7 cellular contexts compared by ENCODE assay signal in genomic region chr9:4923580-4924544, GRCh38.
DNase-seq lines count a peak whose midpoint lies in the region; ATAC-seq and TF ChIP-seq lines count a peak whose summit lies in the region.

No MANE protein-coding gene starts in this region.

- ATAC-seq in GM21786 (IDR thresholded peaks at IDR 0.05; ENCODE audit: unreplicated experiment): peak; percentile 53
- peak; percentile 70 for ATAC-seq in stimulated activated memory B cell treated with anti-CD40 and anti-IgM and Interleukin-4, amounts not matched to agents 10 μg/mL and 1 μg/mL and 100 μg/mL, for 72 hours
- ATAC-seq in GM19023 (IDR thresholded peaks at IDR 0.05; ENCODE audit: unreplicated experiment): no peak
- no peak for ATAC-seq in GM18520 (IDR thresholded peaks at IDR 0.05; ENCODE audit: unreplicated experiment)

- no peaks in the 10 kb centered on the region for H3K4me1 ChIP-seq in PC-9 (replicated peaks; ENCODE audit: insufficient read depth)

- peak overlapping the region; percentile 16 for H3K27ac Mint-ChIP-seq in stimulated activated memory B cell treated with anti-CD40 and anti-IgM and Interleukin-4, amounts not matched to agents 10 μg/mL and 1 μg/mL and 100 μg/mL, for 72 hours

- no peaks in the 10 kb centered on the region for H3K79me2 ChIP-seq in PC-9 (ENCODE audit: low read depth)

- H3F3A ChIP-seq in PC-9 (ENCODE audit: insufficient read depth, low read depth): no peaks in the 10 kb centered on the region

- intact Hi-C loops in PC-9 (cut with micrococcal nuclease; ENCODE audit: unreplicated experiment): loop anchor here (10.0 kb wide), 1 partner anchor 159 kb away; no protein-coding TSS in a partner anchor

- CTCF ChIA-PET in PC-9 (lab: Charles Lee): no interaction called here

- no peak overlapping the region for H3K4me2 ChIP-seq in PC-9

- DNase-seq in GM10266 (ENCODE audit: extremely low spot score) (peak; percentile 56), PC-9 (no peak), epithelial cell of esophagus (ENCODE audit: low read depth) (peak; percentile 41)

- TF ChIP-seq CTCF in GM10266 (IDR thresholded peaks at IDR 0.05; ENCODE audit: control insufficient read depth, insufficient read depth, low read depth, missing control alignments) (peak; percentile 54), PC-9 (conservative IDR thresholded peaks at IDR 0.05) (peak; percentile 45), epithelial cell of esophagus (IDR thresholded peaks at IDR 0.05; ENCODE audit: insufficient read depth, low read depth, low read length, missing control alignments) (peak; percentile 48)

- H3K9me3 Mint-ChIP-seq in stimulated activated memory B cell treated with anti-CD40 and anti-IgM and Interleukin-4, amounts not matched to agents 10 μg/mL and 1 μg/mL and 100 μg/mL, for 72 hours: no peaks in the 10 kb centered on the region

- POLR2A ChIA-PET in PC-9 (lab: Charles Lee; ENCODE audit: unreplicated experiment): no interaction called here

- H3K27me3 ChIP-seq in PC-9 (ENCODE audit: insufficient read depth, low read depth): no peaks in the 10 kb centered on the region

- peaks cover 28% of the 10 kb centered on the region for H3K4me1 Mint-ChIP-seq in stimulated activated memory B cell treated with anti-CD40 and anti-IgM and Interleukin-4, amounts not matched to agents 10 μg/mL and 1 μg/mL and 100 μg/mL, for 72 hours

- H3K27me3 Mint-ChIP-seq in stimulated activated memory B cell treated with anti-CD40 and anti-IgM and Interleukin-4, amounts not matched to agents 10 μg/mL and 1 μg/mL and 100 μg/mL, for 72 hours: no peaks in the 10 kb centered on the region

- H3K36me3 Mint-ChIP-seq in stimulated activated memory B cell treated with anti-CD40 and anti-IgM and Interleukin-4, amounts not matched to agents 10 μg/mL and 1 μg/mL and 100 μg/mL, for 72 hours: no peaks in the 10 kb centered on the region

- H3K9me2 ChIP-seq in PC-9 (ENCODE audit: insufficient read depth): no peaks in the 10 kb centered on the region

- H3K36me3 ChIP-seq in PC-9 (ENCODE audit: low read depth): no peaks in the 10 kb centered on the region

- no TSS peak for BruUV-seq in PC-9 (replicated peaks; lab: Mats Ljungman, UMichigan)

- no peak overlapping the region for H3K27ac ChIP-seq in PC-9

- H3K4me3 Mint-ChIP-seq in stimulated activated memory B cell treated with anti-CD40 and anti-IgM and Interleukin-4, amounts not matched to agents 10 μg/mL and 1 μg/mL and 100 μg/mL, for 72 hours: no peak overlapping the region

- H2AFZ ChIP-seq in PC-9: no peak overlapping the region

- H3K4me3 ChIP-seq in PC-9 (no peak overlapping the region), epithelial cell of esophagus (ENCODE audit: low read length) (no peak overlapping the region)

- no peaks in the 10 kb centered on the region for H3K9me3 ChIP-seq in PC-9 (ENCODE audit: insufficient read depth, low read depth)

- no peaks in the 10 kb centered on the region for H4K20me1 ChIP-seq in PC-9 (ENCODE audit: insufficient read depth)

Comparison
In these comparisons a context has a peak if more than half of its experiments do, and no peak if none do; other contexts are left out.
1. DNase-seq: peak in GM10266 (single experiment) and epithelial cell of esophagus (single experiment); none in PC-9 (0 of 2).
2. ATAC-seq: peak in GM21786 (single experiment) and stimulated activated memory B cell treated with anti-CD40 and anti-IgM and Interleukin-4, amounts not matched to agents 10 μg/mL and 1 μg/mL and 100 μg/mL, for 72 hours (single experiment); none in GM19023 (single experiment) and GM18520 (single experiment).
3. Peak in every context shown above with its lines, with median percentiles within 50 percentile points of each other: CTCF ChIP-seq.